In genomic region chr13:21579754-21580316, GRCh38 we compare ENCODE assay signal across 8 cellular contexts. TPM values are rescaled to one million over a fixed set of nuclear protein-coding genes. Genes with fewer than 3 reads are reported as not detected.
A peak's percentile ranks its signal among the peaks of the same experiment; 100 is the strongest.
DNase-seq lines count a peak whose midpoint lies in the region; ATAC-seq and TF ChIP-seq lines count a peak whose summit lies in the region.

No MANE protein-coding gene starts in this region.

- no peak for DNase-seq in activated naive CD4-positive, alpha-beta T cell treated with anti-CD3 and anti-CD28 coated beads for 36 hours
- no peak for DNase-seq in activated naive CD4-positive, alpha-beta T cell (lab: John Stamatoyannopoulos, UW)
- no peak for DNase-seq in T-helper 2 cell treated with Interferon-gamma antibody and Interleukin-4, amounts not matched to agents 5 μg/mL and 100 μg/mL, for 36 hours (ENCODE audit: low spot score)
- no peak for DNase-seq in stimulated activated naive CD8-positive, alpha-beta T cell treated with anti-CD3 and anti-CD28 coated beads, Interleukin-15, Interleukin-2, amounts not matched to agents 100 U/mL and 50 U/mL, for 24 hours
- DNase-seq in midbrain (lab: John Stamatoyannopoulos, UW) (no peak), GM20000 (ENCODE audit: low spot score) (no peak), iPS-NIHi11 (ENCODE audit: low spot score) (no peak)

- intact Hi-C loops in activated naive CD4-positive, alpha-beta T cell treated with anti-CD3 and anti-CD28 coated beads for 36 hours (cut with micrococcal nuclease) = loop anchor here (1.0 kb wide), 1 partner anchor 24 kb away; the partner anchor contains the start of gene MICU2

- CTCF ChIA-PET in activated naive CD4-positive, alpha-beta T cell treated with anti-CD3 and anti-CD28 coated beads for 36 hours (lab: Charles Lee) = no interaction called here

- H3K4me1 Mint-ChIP-seq in activated naive CD4-positive, alpha-beta T cell treated with anti-CD3 and anti-CD28 coated beads for 36 hours (ENCODE audit: low read depth) = peaks cover 40% of the 10 kb centered on the region
- peaks cover 26% of the 10 kb centered on the region for H3K4me1 Mint-ChIP-seq in T-helper 2 cell treated with Interferon-gamma antibody and Interleukin-4, amounts not matched to agents 5 μg/mL and 100 μg/mL, for 36 hours (ENCODE audit: low read depth)

- H3K36me3 Mint-ChIP-seq in activated naive CD4-positive, alpha-beta T cell treated with anti-CD3 and anti-CD28 coated beads for 36 hours (ENCODE audit: low read depth) = peaks cover 18% of the 10 kb centered on the region
- H3K36me3 Mint-ChIP-seq in T-helper 2 cell treated with Interferon-gamma antibody and Interleukin-4, amounts not matched to agents 5 μg/mL and 100 μg/mL, for 36 hours (ENCODE audit: low read depth) = peaks cover 21% of the 10 kb centered on the region

- no peak overlapping the region for H3K4me3 Mint-ChIP-seq in activated naive CD4-positive, alpha-beta T cell treated with anti-CD3 and anti-CD28 coated beads for 36 hours
- peak overlapping the region; percentile 39 for H3K4me3 Mint-ChIP-seq in T-helper 2 cell treated with Interferon-gamma antibody and Interleukin-4, amounts not matched to agents 5 μg/mL and 100 μg/mL, for 36 hours

- peak overlapping the region; percentile 41 for H3K27ac Mint-ChIP-seq in activated naive CD4-positive, alpha-beta T cell treated with anti-CD3 and anti-CD28 coated beads for 36 hours
- peak overlapping the region; percentile 81 for H3K27ac Mint-ChIP-seq in T-helper 2 cell treated with Interferon-gamma antibody and Interleukin-4, amounts not matched to agents 5 μg/mL and 100 μg/mL, for 36 hours

- TF ChIP-seq CTCF in GM20000 (IDR thresholded peaks at IDR 0.05; ENCODE audit: extremely low read depth, missing control alignments) = no peak

- H3K9me3 Mint-ChIP-seq in activated naive CD4-positive, alpha-beta T cell treated with anti-CD3 and anti-CD28 coated beads for 36 hours = peaks cover 14% of the 10 kb centered on the region
- peaks cover 13% of the 10 kb centered on the region for H3K9me3 Mint-ChIP-seq in T-helper 2 cell treated with Interferon-gamma antibody and Interleukin-4, amounts not matched to agents 5 μg/mL and 100 μg/mL, for 36 hours

- peak; percentile 82 for ATAC-seq in HG03175 (IDR thresholded peaks at IDR 0.05; ENCODE audit: unreplicated experiment)
- peak; percentile 91 for ATAC-seq in stimulated activated naive CD8-positive, alpha-beta T cell treated with anti-CD3 and anti-CD28 coated beads, Interleukin-15, Interleukin-2, amounts not matched to agents 100 U/mL and 50 U/mL, for 24 hours

- no peaks in the 10 kb centered on the region for H3K27me3 Mint-ChIP-seq in activated naive CD4-positive, alpha-beta T cell treated with anti-CD3 and anti-CD28 coated beads for 36 hours (ENCODE audit: low read depth)
- no peaks in the 10 kb centered on the region for H3K27me3 Mint-ChIP-seq in T-helper 2 cell treated with Interferon-gamma antibody and Interleukin-4, amounts not matched to agents 5 μg/mL and 100 μg/mL, for 36 hours (ENCODE audit: low read depth)

RNA-seq across cellular contexts. Expression of gene MICU2, which starts 24.1 kb away (rescaled TPM):
- 10 to 100 TPM; 27.5 to 28.2 TPM for total RNA-seq in activated naive CD4-positive, alpha-beta T cell treated with anti-CD3 and anti-CD28 coated beads for 36 hours
